ENCODE assay signal across 13 cellular contexts in the genomic region with DNA sequence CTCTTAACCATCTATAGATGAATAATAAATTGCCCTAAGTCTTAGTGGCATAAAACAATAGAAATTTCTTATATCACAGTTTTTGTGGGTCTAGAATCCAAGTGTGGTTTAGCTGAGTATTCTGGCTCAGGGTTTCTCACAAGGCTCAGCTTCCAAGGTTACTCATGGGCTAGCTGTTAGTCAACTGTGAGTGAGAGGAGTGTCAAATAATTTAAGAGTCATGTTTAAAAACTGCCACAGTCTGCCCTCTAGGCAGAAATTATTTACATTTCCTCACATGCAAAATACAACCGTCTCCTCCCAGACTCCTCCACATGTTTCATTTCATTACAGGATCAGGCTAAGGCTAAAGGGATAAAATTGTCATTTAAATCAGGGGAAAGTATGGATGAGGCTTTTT.
DNase-seq lines count a peak whose midpoint lies in the region; ATAC-seq and TF ChIP-seq lines count a peak whose summit lies in the region.
"Had no signal": no experiment of that assay in that cellular context is flagged by ENCODE, and none has a peak within 500 bp of the region (broad histone marks: within the 10 kb centered on the region; RNA-seq: fewer than 3 reads in every experiment).

No MANE protein-coding gene starts in this region.

- no peaks in the 10 kb centered on the region for H3K9me3 Mint-ChIP-seq in stimulated activated effector memory CD8-positive, alpha-beta T cell treated with anti-CD3 and anti-CD28 coated beads, Interleukin-12 subunit alpha, Interleukin-12 subunit beta, amount 100 ng/mL, for 72 hours

- in situ Hi-C loops in GM13977 (cut with MboI; ENCODE audit: low pct_unique_long_range_greater_than_20kb, low sequenced_read_pairs, unreplicated experiment), result no loop called here

- H3K9ac ChIP-seq in adipocyte (ENCODE audit: low read length) (no peak overlapping the region), Karpas-422 (ENCODE audit: low read length) (no peak overlapping the region)

- H3K27ac Mint-ChIP-seq in stimulated activated effector memory CD8-positive, alpha-beta T cell treated with anti-CD3 and anti-CD28 coated beads, Interleukin-12 subunit alpha, Interleukin-12 subunit beta, amount 100 ng/mL, for 72 hours, result no peak overlapping the region
- H3K27ac Mint-ChIP-seq: natural killer cell had no signal

- H3K4me1 ChIP-seq in adipocyte (ENCODE audit: control insufficient read depth, insufficient read depth, low read length), result peaks cover 7% of the 10 kb centered on the region
- H3K4me1 ChIP-seq in Karpas-422 (ENCODE audit: low read length), result 0 out of 2 replicates have a peak, but pooled peaks cover 2% of the 10 kb centered on the region

- no peak for TF ChIP-seq CTCF in foreskin fibroblast (IDR thresholded peaks at IDR 0.05; ENCODE audit: low read depth, low read length)
- no peak for TF ChIP-seq CTCF in GM13977 (IDR thresholded peaks at IDR 0.05; ENCODE audit: extremely low read depth, insufficient read depth, missing control alignments)

- no peaks in the 10 kb centered on the region for H3K4me1 Mint-ChIP-seq in stimulated activated effector memory CD8-positive, alpha-beta T cell treated with anti-CD3 and anti-CD28 coated beads, Interleukin-12 subunit alpha, Interleukin-12 subunit beta, amount 100 ng/mL, for 72 hours
- H3K4me1 Mint-ChIP-seq: natural killer cell had no signal

- ATAC-seq in stimulated activated effector memory CD8-positive, alpha-beta T cell treated with anti-CD3 and anti-CD28 coated beads, Interleukin-12 subunit alpha, Interleukin-12 subunit beta, amount 100 ng/mL, for 72 hours, result no peak
- ATAC-seq in GM21723 (IDR thresholded peaks at IDR 0.05; ENCODE audit: unreplicated experiment), result no peak
- ATAC-seq: natural killer cell had no signal

- H3K9me2 ChIP-seq in Karpas-422 (replicated peaks; ENCODE audit: insufficient read depth, low read length), result no peaks in the 10 kb centered on the region

- H3K4me2 ChIP-seq in Karpas-422 (ENCODE audit: low read depth, low read length, poor library complexity, severe bottlenecking), result no peak overlapping the region

- H2AFZ ChIP-seq in Karpas-422 (ENCODE audit: low read length), result no peak overlapping the region

- no peak overlapping the region for H3K27ac ChIP-seq in Karpas-422 (ENCODE audit: low read length)
- H3K27ac ChIP-seq: VCaP had no signal

- no peak overlapping the region for H3K4me3 Mint-ChIP-seq in stimulated activated effector memory CD8-positive, alpha-beta T cell treated with anti-CD3 and anti-CD28 coated beads, Interleukin-12 subunit alpha, Interleukin-12 subunit beta, amount 100 ng/mL, for 72 hours
- H3K4me3 Mint-ChIP-seq: natural killer cell had no signal

- H3K79me2 ChIP-seq in Karpas-422 (ENCODE audit: low read length), result no peaks in the 10 kb centered on the region

- peak; percentile 52 for DNase-seq in A172 (ENCODE audit: low spot score)
- peak; percentile 68 for DNase-seq in HS-5 (ENCODE audit: low read depth)
- DNase-seq in adipocyte (ENCODE audit: low read depth), result peak; percentile 89
- DNase-seq in foreskin fibroblast, result peak; percentile 82 to 90
- DNase-seq in Karpas-422, result no peak
- DNase-seq in stimulated activated effector memory CD8-positive, alpha-beta T cell treated with anti-CD3 and anti-CD28 coated beads, Interleukin-12 subunit alpha, Interleukin-12 subunit beta, amount 100 ng/mL, for 72 hours (ENCODE audit: low spot score in 2 of 2), result no peak
- DNase-seq in GM13977 (ENCODE audit: low spot score), result no peak
- DNase-seq: 8988T, DMS79, natural killer cell, NCI-H2029 had no signal

- H3K27me3 ChIP-seq in adipocyte (replicated peaks; ENCODE audit: control insufficient read depth, insufficient read depth, low read length) (no peaks in the 10 kb centered on the region), Karpas-422 (ENCODE audit: low read length) (no peaks in the 10 kb centered on the region)

- H3K4me3 ChIP-seq in adipocyte (ENCODE audit: low read length), result no peak overlapping the region
- no peak overlapping the region for H3K4me3 ChIP-seq in foreskin fibroblast (ENCODE audit: low read depth in 1 of 2, low read length in 2 of 2)
- no peak overlapping the region for H3K4me3 ChIP-seq in Karpas-422 (ENCODE audit: low read length)

- H3K9me3 ChIP-seq in adipocyte (ENCODE audit: control insufficient read depth, low read length), result no peaks in the 10 kb centered on the region
- no peaks in the 10 kb centered on the region for H3K9me3 ChIP-seq in Karpas-422 (ENCODE audit: low read length)

- no peaks in the 10 kb centered on the region for H4K20me1 ChIP-seq in Karpas-422 (ENCODE audit: insufficient read depth, low read depth, low read length)

- H3K36me3 ChIP-seq in adipocyte (ENCODE audit: control insufficient read depth, insufficient read depth, low read length, severe bottlenecking) (peaks cover 6% of the 10 kb centered on the region), Karpas-422 (ENCODE audit: insufficient read depth, low read length) (no peaks in the 10 kb centered on the region)

- no peaks in the 10 kb centered on the region for H3K36me3 Mint-ChIP-seq in stimulated activated effector memory CD8-positive, alpha-beta T cell treated with anti-CD3 and anti-CD28 coated beads, Interleukin-12 subunit alpha, Interleukin-12 subunit beta, amount 100 ng/mL, for 72 hours
- H3K36me3 Mint-ChIP-seq: natural killer cell had no signal

Comparison
In these comparisons a context has a peak if more than half of its experiments do, and no peak if none do; other contexts are left out.
1. DNase-seq: peak in A172 (single experiment), HS-5 (single experiment), adipocyte (single experiment) and foreskin fibroblast (2 of 2); none in Karpas-422 (single experiment), stimulated activated effector memory CD8-positive, alpha-beta T cell treated with anti-CD3 and anti-CD28 coated beads, Interleukin-12 subunit alpha, Interleukin-12 subunit beta, amount 100 ng/mL, for 72 hours (0 of 2) and GM13977 (single experiment).